Comparison of ENCODE assay signal across 31 cellular contexts in genomic region chr3:171390531-171390930, GRCh38.
"Had no signal": no experiment of that assay in that cellular context is flagged by ENCODE, and none has a peak within 500 bp of the region (broad histone marks: within the 10 kb centered on the region; RNA-seq: fewer than 3 reads in every experiment).

No MANE protein-coding gene starts in this region.

- ATAC-seq: activated CD4-positive, CD25-positive, alpha-beta regulatory T cell treated with anti-CD3 and anti-CD28 coated beads, Interleukin-2, amount 50 U/mL, for 24 hours; esophagus mucosa; left lung; sciatic nerve; stimulated activated effector memory CD8-positive, alpha-beta T cell treated with anti-CD3 and anti-CD28 coated beads, Interleukin-12 subunit alpha, Interleukin-12 subunit beta, amount 100 ng/mL, for 72 hours; T-helper 17 cell had no signal

- H3K4me3 ChIP-seq: ascending aorta, heart left ventricle, left lung, skin epidermis, thoracic aorta had no signal

- H3K9me3 ChIP-seq: ascending aorta, thoracic aorta had no signal

- DNase-seq: activated CD4-positive, alpha-beta memory T cell treated with anti-CD3 and anti-CD28 coated beads, Interleukin-2, amount 10 ng/mL, durations not matched to agents 7 days and 5 days; activated CD4-positive, alpha-beta T cell treated with anti-CD3 and anti-CD28 coated beads, Interleukin-2, amount 10 ng/mL, durations not matched to agents 24 days and 14 days; activated CD8-positive, alpha-beta memory T cell treated with anti-CD3 and anti-CD28 coated beads, Interleukin-2, amount 50 U/mL, for 48 hours; activated gamma-delta T cell; activated naive CD4-positive, alpha-beta T cell treated with anti-CD3 and anti-CD28 coated beads, Interleukin-2, amount 10 ng/mL, durations not matched to agents 7 days and 5 days; activated naive CD8-positive, alpha-beta T cell treated with anti-CD3 and anti-CD28 coated beads, Interleukin-2, amount 10 ng/mL, durations not matched to agents 7 days and 5 days; activated T-cell treated with anti-CD3 and anti-CD28 coated beads, Interleukin-2, amount 50 U/mL, for 24 hours; brain microvascular endothelial cell; central memory CD4-positive, alpha-beta T cell; endodermal cell; foreskin fibroblast; heart left ventricle; hypothalamus; immature natural killer cell; kidney; left lung; mammary epithelial cell; posterior cingulate gyrus; stimulated activated CD4-positive, alpha-beta T cell treated with anti-CD3 and anti-CD28 coated beads, Interleukin-4, amount 100 ng/mL, for 24 hours; T-helper 17 cell; T1000; trophoblast cell; WERI-Rb-1 had no signal

- H3K27ac ChIP-seq: ascending aorta, brain microvascular endothelial cell, left lung, skin epidermis, thoracic aorta, WERI-Rb-1 had no signal

- H3K36me3 ChIP-seq: ascending aorta, brain microvascular endothelial cell, heart left ventricle, left lung, thoracic aorta, WERI-Rb-1 had no signal

- H3K4me1 ChIP-seq: ascending aorta had no signal

- H3K27me3 ChIP-seq: ascending aorta, brain microvascular endothelial cell, heart left ventricle, left lung had no signal

- FAIRE-seq: kidney, urothelium cell line had no signal
